In the genomic region with DNA sequence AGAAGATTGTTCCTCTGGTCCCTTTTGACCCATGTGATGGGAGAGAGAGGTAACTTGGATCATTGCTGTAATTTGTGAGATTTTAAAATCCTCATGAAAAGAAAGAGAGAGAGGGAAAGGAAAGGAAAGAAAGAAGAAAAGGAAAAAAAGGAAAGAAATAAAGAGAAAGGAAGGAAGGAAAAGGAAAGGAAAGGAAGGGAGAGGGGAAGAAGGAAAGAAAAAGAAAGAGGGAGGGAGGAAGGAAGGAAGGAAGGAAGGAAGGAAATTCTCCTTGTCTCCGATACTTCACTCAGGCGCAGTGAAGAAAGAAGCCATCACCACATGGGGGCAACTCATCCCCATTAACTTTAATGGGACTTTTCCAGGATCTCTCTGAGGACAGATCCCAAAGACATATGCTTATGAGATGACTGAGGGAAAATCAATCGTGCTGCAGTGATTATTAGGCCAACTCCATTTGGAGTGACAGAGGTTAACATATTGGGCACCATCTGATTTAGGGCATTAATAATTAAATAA, we compare ENCODE assay signal across 3 cellular contexts.
TF ChIP-seq lines count a peak whose summit lies in the region.

No MANE protein-coding gene starts in this region.

TF ChIP-seq in SK-N-SH, 30 proteins besides CTCF, POLR2A, EP300 and RAD21 (continued from another document):
- TF ChIP-seq, protein P1, sequence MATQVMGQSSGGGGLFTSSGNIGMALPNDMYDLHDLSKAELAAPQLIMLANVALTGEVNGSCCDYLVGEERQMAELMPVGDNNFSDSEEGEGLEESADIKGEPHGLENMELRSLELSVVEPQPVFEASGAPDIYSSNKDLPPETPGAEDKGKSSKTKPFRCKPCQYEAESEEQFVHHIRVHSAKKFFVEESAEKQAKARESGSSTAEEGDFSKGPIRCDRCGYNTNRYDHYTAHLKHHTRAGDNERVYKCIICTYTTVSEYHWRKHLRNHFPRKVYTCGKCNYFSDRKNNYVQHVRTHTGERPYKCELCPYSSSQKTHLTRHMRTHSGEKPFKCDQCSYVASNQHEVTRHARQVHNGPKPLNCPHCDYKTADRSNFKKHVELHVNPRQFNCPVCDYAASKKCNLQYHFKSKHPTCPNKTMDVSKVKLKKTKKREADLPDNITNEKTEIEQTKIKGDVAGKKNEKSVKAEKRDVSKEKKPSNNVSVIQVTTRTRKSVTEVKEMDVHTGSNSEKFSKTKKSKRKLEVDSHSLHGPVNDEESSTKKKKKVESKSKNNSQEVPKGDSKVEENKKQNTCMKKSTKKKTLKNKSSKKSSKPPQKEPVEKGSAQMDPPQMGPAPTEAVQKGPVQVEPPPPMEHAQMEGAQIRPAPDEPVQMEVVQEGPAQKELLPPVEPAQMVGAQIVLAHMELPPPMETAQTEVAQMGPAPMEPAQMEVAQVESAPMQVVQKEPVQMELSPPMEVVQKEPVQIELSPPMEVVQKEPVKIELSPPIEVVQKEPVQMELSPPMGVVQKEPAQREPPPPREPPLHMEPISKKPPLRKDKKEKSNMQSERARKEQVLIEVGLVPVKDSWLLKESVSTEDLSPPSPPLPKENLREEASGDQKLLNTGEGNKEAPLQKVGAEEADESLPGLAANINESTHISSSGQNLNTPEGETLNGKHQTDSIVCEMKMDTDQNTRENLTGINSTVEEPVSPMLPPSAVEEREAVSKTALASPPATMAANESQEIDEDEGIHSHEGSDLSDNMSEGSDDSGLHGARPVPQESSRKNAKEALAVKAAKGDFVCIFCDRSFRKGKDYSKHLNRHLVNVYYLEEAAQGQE (IDR thresholded peaks at IDR 0.05; ENCODE audit: low read depth, low read length), result no peak
- TF ChIP-seq FOXJ3 (CRISPR knock-in tag; IDR thresholded peaks at IDR 0.05), result no peak
- TF ChIP-seq TAF1 (IDR thresholded peaks at IDR 0.05; ENCODE audit: borderline replicate concordance, low read depth, low read length), result no peak
- TF ChIP-seq, protein P2, sequence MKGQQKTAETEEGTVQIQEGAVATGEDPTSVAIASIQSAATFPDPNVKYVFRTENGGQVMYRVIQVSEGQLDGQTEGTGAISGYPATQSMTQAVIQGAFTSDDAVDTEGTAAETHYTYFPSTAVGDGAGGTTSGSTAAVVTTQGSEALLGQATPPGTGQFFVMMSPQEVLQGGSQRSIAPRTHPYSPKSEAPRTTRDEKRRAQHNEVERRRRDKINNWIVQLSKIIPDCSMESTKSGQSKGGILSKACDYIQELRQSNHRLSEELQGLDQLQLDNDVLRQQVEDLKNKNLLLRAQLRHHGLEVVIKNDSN (IDR thresholded peaks at IDR 0.05; ENCODE audit: borderline replicate concordance, low read depth), result no peak
- TF ChIP-seq GATA2 (CRISPR knock-in tag; IDR thresholded peaks at IDR 0.05), result no peak
- TF ChIP-seq MXI1 (IDR thresholded peaks at IDR 0.05; ENCODE audit: low read depth, low read length), result no peak
- TF ChIP-seq, protein P3, sequence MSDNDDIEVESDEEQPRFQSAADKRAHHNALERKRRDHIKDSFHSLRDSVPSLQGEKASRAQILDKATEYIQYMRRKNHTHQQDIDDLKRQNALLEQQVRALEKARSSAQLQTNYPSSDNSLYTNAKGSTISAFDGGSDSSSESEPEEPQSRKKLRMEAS (IDR thresholded peaks at IDR 0.05; ENCODE audit: low read depth), result no peak
- TF ChIP-seq, protein P4, sequence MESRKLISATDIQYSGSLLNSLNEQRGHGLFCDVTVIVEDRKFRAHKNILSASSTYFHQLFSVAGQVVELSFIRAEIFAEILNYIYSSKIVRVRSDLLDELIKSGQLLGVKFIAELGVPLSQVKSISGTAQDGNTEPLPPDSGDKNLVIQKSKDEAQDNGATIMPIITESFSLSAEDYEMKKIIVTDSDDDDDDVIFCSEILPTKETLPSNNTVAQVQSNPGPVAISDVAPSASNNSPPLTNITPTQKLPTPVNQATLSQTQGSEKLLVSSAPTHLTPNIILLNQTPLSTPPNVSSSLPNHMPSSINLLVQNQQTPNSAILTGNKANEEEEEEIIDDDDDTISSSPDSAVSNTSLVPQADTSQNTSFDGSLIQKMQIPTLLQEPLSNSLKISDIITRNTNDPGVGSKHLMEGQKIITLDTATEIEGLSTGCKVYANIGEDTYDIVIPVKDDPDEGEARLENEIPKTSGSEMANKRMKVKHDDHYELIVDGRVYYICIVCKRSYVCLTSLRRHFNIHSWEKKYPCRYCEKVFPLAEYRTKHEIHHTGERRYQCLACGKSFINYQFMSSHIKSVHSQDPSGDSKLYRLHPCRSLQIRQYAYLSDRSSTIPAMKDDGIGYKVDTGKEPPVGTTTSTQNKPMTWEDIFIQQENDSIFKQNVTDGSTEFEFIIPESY (IDR thresholded peaks at IDR 0.05; ENCODE audit: borderline replicate concordance, low read depth), result no peak

TF ChIP-seq in SK-N-SH treated with all-trans-retinoic acid at 6 μM for 48 hours, 23 proteins besides CTCF, POLR2A, EP300 and RAD21:
- TF ChIP-seq, protein P5, sequence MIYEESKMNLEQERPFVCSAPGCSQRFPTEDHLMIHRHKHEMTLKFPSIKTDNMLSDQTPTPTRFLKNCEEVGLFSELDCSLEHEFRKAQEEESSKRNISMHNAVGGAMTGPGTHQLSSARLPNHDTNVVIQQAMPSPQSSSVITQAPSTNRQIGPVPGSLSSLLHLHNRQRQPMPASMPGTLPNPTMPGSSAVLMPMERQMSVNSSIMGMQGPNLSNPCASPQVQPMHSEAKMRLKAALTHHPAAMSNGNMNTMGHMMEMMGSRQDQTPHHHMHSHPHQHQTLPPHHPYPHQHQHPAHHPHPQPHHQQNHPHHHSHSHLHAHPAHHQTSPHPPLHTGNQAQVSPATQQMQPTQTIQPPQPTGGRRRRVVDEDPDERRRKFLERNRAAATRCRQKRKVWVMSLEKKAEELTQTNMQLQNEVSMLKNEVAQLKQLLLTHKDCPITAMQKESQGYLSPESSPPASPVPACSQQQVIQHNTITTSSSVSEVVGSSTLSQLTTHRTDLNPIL (CRISPR knock-in tag; IDR thresholded peaks at IDR 0.05; ENCODE audit: low read depth), result no peak
- TF ChIP-seq, protein P6, sequence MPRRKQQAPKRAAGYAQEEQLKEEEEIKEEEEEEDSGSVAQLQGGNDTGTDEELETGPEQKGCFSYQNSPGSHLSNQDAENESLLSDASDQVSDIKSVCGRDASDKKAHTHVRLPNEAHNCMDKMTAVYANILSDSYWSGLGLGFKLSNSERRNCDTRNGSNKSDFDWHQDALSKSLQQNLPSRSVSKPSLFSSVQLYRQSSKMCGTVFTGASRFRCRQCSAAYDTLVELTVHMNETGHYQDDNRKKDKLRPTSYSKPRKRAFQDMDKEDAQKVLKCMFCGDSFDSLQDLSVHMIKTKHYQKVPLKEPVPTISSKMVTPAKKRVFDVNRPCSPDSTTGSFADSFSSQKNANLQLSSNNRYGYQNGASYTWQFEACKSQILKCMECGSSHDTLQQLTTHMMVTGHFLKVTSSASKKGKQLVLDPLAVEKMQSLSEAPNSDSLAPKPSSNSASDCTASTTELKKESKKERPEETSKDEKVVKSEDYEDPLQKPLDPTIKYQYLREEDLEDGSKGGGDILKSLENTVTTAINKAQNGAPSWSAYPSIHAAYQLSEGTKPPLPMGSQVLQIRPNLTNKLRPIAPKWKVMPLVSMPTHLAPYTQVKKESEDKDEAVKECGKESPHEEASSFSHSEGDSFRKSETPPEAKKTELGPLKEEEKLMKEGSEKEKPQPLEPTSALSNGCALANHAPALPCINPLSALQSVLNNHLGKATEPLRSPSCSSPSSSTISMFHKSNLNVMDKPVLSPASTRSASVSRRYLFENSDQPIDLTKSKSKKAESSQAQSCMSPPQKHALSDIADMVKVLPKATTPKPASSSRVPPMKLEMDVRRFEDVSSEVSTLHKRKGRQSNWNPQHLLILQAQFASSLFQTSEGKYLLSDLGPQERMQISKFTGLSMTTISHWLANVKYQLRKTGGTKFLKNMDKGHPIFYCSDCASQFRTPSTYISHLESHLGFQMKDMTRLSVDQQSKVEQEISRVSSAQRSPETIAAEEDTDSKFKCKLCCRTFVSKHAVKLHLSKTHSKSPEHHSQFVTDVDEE (CRISPR knock-in tag; IDR thresholded peaks at IDR 0.05), result no peak
- TF ChIP-seq PPARA (CRISPR knock-in tag; IDR thresholded peaks at IDR 0.05; ENCODE audit: borderline replicate concordance) (no peak), SNAI2 (CRISPR knock-in tag; IDR thresholded peaks at IDR 0.05) (no peak), BACH2 (CRISPR knock-in tag; IDR thresholded peaks at IDR 0.05; ENCODE audit: borderline replicate concordance) (no peak), ARNTL (CRISPR knock-in tag; IDR thresholded peaks at IDR 0.05; ENCODE audit: borderline replicate concordance, low read depth) (no peak), ISL1 (CRISPR knock-in tag; IDR thresholded peaks at IDR 0.05) (no peak), CSDC2 (CRISPR knock-in tag; IDR thresholded peaks at IDR 0.05) (no peak), TCF4 (CRISPR knock-in tag; IDR thresholded peaks at IDR 0.05; ENCODE audit: borderline replicate concordance) (no peak), RARB (CRISPR knock-in tag; IDR thresholded peaks at IDR 0.05) (no peak), ZNF8 (CRISPR knock-in tag; IDR thresholded peaks at IDR 0.05) (no peak)
- TF ChIP-seq, protein P7, sequence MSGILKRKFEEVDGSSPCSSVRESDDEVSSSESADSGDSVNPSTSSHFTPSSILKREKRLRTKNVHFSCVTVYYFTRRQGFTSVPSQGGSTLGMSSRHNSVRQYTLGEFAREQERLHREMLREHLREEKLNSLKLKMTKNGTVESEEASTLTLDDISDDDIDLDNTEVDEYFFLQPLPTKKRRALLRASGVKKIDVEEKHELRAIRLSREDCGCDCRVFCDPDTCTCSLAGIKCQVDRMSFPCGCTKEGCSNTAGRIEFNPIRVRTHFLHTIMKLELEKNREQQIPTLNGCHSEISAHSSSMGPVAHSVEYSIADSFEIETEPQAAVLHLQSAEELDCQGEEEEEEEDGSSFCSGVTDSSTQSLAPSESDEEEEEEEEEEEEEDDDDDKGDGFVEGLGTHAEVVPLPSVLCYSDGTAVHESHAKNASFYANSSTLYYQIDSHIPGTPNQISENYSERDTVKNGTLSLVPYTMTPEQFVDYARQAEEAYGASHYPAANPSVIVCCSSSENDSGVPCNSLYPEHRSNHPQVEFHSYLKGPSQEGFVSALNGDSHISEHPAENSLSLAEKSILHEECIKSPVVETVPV (CRISPR knock-in tag; IDR thresholded peaks at IDR 0.05), result no peak
TF ChIP-seq in SK-N-SH treated with all-trans-retinoic acid at 6 μM for 48 hours: peak in this region for 0.

TF ChIP-seq in HCT116, 20 proteins besides CTCF, POLR2A, EP300 and RAD21 (continued from another document):
- TF ChIP-seq JUND (IDR thresholded peaks at IDR 0.05) (no peak), TCF7L2 (IDR thresholded peaks at IDR 0.05; ENCODE audit: borderline replicate concordance, extremely low read depth, insufficient read depth, insufficient read length) (no peak), CEBPB (IDR thresholded peaks at IDR 0.05; ENCODE audit: low read depth) (no peak), POLR2AphosphoS5 (IDR thresholded peaks at IDR 0.05; ENCODE audit: low read depth, low read length) (no peak)
- TF ChIP-seq, protein P4 (IDR thresholded peaks at IDR 0.05; ENCODE audit: extremely low read depth, insufficient replicate concordance, low read length), result no peak
